8 cellular contexts compared by ENCODE assay signal in genomic region chr13:96052655-96053002, GRCh38. TPM values are rescaled to one million over a fixed set of nuclear protein-coding genes. Genes with fewer than 3 reads are reported as not detected.
DNase-seq lines count a peak whose midpoint lies in the region; ATAC-seq, FAIRE-seq and TF ChIP-seq lines count a peak whose summit lies in the region.

No MANE protein-coding gene starts in this region.

- peak overlapping the region; percentile 92 for H3K9ac ChIP-seq in astrocyte (ENCODE audit: low read length)
- H3K9ac ChIP-seq in skeletal muscle tissue (ENCODE audit: low read depth in 1 of 3, low read length in 3 of 3), result peak overlapping the region; percentile 66 to 91 (median 77)

- TF ChIP-seq CTCF in astrocyte (IDR thresholded peaks at IDR 0.05; ENCODE audit: insufficient read depth, low read depth, low read length), result no peak

- H3K27me3 Mint-ChIP-seq in astrocyte (ENCODE audit: low read depth, unreplicated experiment), result no peaks in the 10 kb centered on the region

- H3K79me2 ChIP-seq in astrocyte (ENCODE audit: insufficient read depth, low read length), result peaks cover 30% of the 10 kb centered on the region

- H3K4me1 Mint-ChIP-seq in astrocyte (ENCODE audit: low read depth, unreplicated experiment), result peaks cover 8% of the 10 kb centered on the region

- H3K9me3 Mint-ChIP-seq in astrocyte (ENCODE audit: unreplicated experiment), result peaks cover 3% of the 10 kb centered on the region

- DNase-seq in AG20443 (ENCODE audit: low spot score) (peak; percentile 60), NCI-H460 (ENCODE audit: extremely low read depth, low read depth) (peak; percentile 20), astrocyte (ENCODE audit: low read depth) (peak; percentile 70), posterior vena cava (ENCODE audit: low spot score) (no peak)

- H3K27ac ChIP-seq in astrocyte (ENCODE audit: low read depth, low read length), result peak overlapping the region; percentile 82
- peak overlapping the region; percentile 36 for H3K27ac ChIP-seq in skeletal muscle tissue (ENCODE audit: low read depth, low read length)

- H3K36me3 ChIP-seq in astrocyte (ENCODE audit: insufficient read depth, low read length) (no peaks in the 10 kb centered on the region), skeletal muscle tissue (ENCODE audit: control insufficient read depth in 3 of 3, insufficient read depth in 3 of 3, low read length in 3 of 3) (no peaks in the 10 kb centered on the region)

- peaks cover 2% of the 10 kb centered on the region for H3K36me3 Mint-ChIP-seq in astrocyte (ENCODE audit: low read depth, unreplicated experiment)

- H3K4me2 ChIP-seq in astrocyte (ENCODE audit: low read length), result peak overlapping the region; percentile 99

- H3K27ac Mint-ChIP-seq in astrocyte (ENCODE audit: unreplicated experiment), result peak overlapping the region; percentile 93

- ATAC-seq in GM18909 (IDR thresholded peaks at IDR 0.05; ENCODE audit: poor library complexity, unreplicated experiment) (peak; percentile 68), HG03097 (IDR thresholded peaks at IDR 0.05; ENCODE audit: low FRiP score, unreplicated experiment) (peak; percentile 54)

- H3K4me3 ChIP-seq in astrocyte (ENCODE audit: insufficient read depth, low read depth, low read length) (peak overlapping the region; percentile 99), iPS-11a (ENCODE audit: low read depth, low read length) (peak overlapping the region; percentile 95), skeletal muscle tissue (ENCODE audit: low read length in 3 of 3) (peak overlapping the region; percentile 76 to 94 (median 91))

- peak overlapping the region; percentile 100 for H2AFZ ChIP-seq in astrocyte (ENCODE audit: low read depth, low read length)

- H4K20me1 ChIP-seq in astrocyte (ENCODE audit: insufficient read depth, low read length), result peaks cover 9% of the 10 kb centered on the region

- no peaks in the 10 kb centered on the region for H3K27me3 ChIP-seq in astrocyte (ENCODE audit: insufficient read depth, low read length)
- H3K27me3 ChIP-seq in skeletal muscle tissue (ENCODE audit: control insufficient read depth in 3 of 3, insufficient read depth in 3 of 3, low read length in 3 of 3), result no peaks in the 10 kb centered on the region

- no peaks in the 10 kb centered on the region for H3K9me3 ChIP-seq in astrocyte (ENCODE audit: insufficient read depth, low read depth, low read length)
- no peaks in the 10 kb centered on the region for H3K9me3 ChIP-seq in skeletal muscle tissue (ENCODE audit: control insufficient read depth in 3 of 3, low read length in 3 of 3)

- intact Hi-C loops in posterior vena cava (cut with DNase I), result no loop called here

- FAIRE-seq in astrocyte (lab: Jason Lieb, UNC), result no peak

- H3K4me1 ChIP-seq in astrocyte (ENCODE audit: insufficient read depth, low read length) (peaks cover 7% of the 10 kb centered on the region), skeletal muscle tissue (ENCODE audit: control insufficient read depth in 3 of 3, insufficient read depth in 3 of 3, low read length in 3 of 3) (peaks cover 0 to 7% (median 0%) of the 10 kb centered on the region in 3 donors)

- peak overlapping the region; percentile 97 for H3K4me3 Mint-ChIP-seq in astrocyte (ENCODE audit: unreplicated experiment)

RNA-seq across cellular contexts. Expression of gene UGGT2, which starts 0.6 kb away (rescaled TPM):
- 42.0 and 44.4 TPM in 2 replicates for total RNA-seq in NCI-H460 (2014; rRNA removed; shearing (Covaris generic))
- polyA plus RNA-seq in NCI-H460 (2014; cell fraction: nucleus; rRNA removed), result 42.8 and 65.7 TPM in 2 replicates
- 36.1 and 36.2 TPM in 2 replicates for total RNA-seq in astrocyte
- 43.8 TPM for total RNA-seq in skeletal muscle tissue
- total RNA-seq in posterior vena cava, result 10 to 100 TPM; 53.9 to 59.1 TPM

RNA-seq across cellular contexts. Expression of gene HS6ST3, which starts 37.3 kb away (rescaled TPM):
- total RNA-seq in NCI-H460 (2014; rRNA removed; shearing (Covaris generic)), result not detected in 2 replicates
- polyA plus RNA-seq in NCI-H460 (2014; cell fraction: nucleus; rRNA removed), result not detected in 2 replicates
- total RNA-seq in astrocyte, result 0.07 TPM in 1 of 2 replicates, not detected in the other
- 0.52 TPM for total RNA-seq in skeletal muscle tissue
- total RNA-seq in posterior vena cava, result 1 to 10 TPM; 2.6 to 5.0 TPM
